In the genomic region with DNA sequence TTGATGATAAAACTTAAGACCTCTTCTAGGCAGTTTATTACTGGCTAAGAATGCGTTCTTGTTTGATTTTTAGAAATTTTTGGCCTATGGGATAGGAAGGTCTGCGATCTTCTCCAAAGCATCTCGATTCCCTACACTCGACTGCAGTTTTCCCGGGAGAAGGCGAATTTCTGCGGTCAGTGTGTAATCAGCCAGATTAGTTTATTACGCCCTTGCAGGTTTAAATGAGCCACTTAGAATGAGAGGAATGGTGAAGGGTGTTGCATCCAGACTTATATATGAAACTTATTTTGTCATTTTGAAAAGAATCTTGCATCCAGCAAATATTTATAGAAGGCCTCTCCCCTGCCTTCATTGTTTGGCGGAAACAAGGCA, we compare ENCODE assay signal across 8 cellular contexts. TPM values are rescaled to one million over a fixed set of nuclear protein-coding genes. Genes with fewer than 3 reads are reported as not detected.
DNase-seq lines count a peak whose midpoint lies in the region; ATAC-seq lines count a peak whose summit lies in the region.

No MANE protein-coding gene starts in this region.

- H3K4me1 Mint-ChIP-seq in T-helper 1 cell treated with Interleukin-12 subunit alpha and Interleukin-12 subunit beta and Interleukin-4 antibody, amounts not matched to agents 30 μg/mL and 1 μg/mL, for 36 hours (ENCODE audit: low read depth), result peaks cover 30% of the 10 kb centered on the region
- H3K4me1 Mint-ChIP-seq in immature natural killer cell, result peaks cover 31 to 43% of the 10 kb centered on the region in 2 donors

- H3K4me3 Mint-ChIP-seq in T-helper 1 cell treated with Interleukin-12 subunit alpha and Interleukin-12 subunit beta and Interleukin-4 antibody, amounts not matched to agents 30 μg/mL and 1 μg/mL, for 36 hours, result peak overlapping the region; percentile 100
- peak overlapping the region; percentile 95 to 100 (median 98) for H3K4me3 Mint-ChIP-seq in immature natural killer cell

- no peak for ATAC-seq in activated naive CD4-positive, alpha-beta T cell treated with anti-CD3 and anti-CD28 coated beads, Interleukin-2, amount 50 U/mL, for 72 hours
- no peak for ATAC-seq in HG03520 (IDR thresholded peaks at IDR 0.05; ENCODE audit: unreplicated experiment)

- peak overlapping the region; percentile 100 for H3K27ac Mint-ChIP-seq in T-helper 1 cell treated with Interleukin-12 subunit alpha and Interleukin-12 subunit beta and Interleukin-4 antibody, amounts not matched to agents 30 μg/mL and 1 μg/mL, for 36 hours
- H3K27ac Mint-ChIP-seq in activated naive CD4-positive, alpha-beta T cell treated with anti-CD3 and anti-CD28 coated beads, Interleukin-2, amount 50 U/mL, for 72 hours, result peak overlapping the region; percentile 89 to 98
- peak overlapping the region; percentile 88 to 96 (median 93) for H3K27ac Mint-ChIP-seq in immature natural killer cell

- peaks cover 12% of the 10 kb centered on the region for H3K36me3 Mint-ChIP-seq in T-helper 1 cell treated with Interleukin-12 subunit alpha and Interleukin-12 subunit beta and Interleukin-4 antibody, amounts not matched to agents 30 μg/mL and 1 μg/mL, for 36 hours (ENCODE audit: low read depth)
- H3K36me3 Mint-ChIP-seq in activated naive CD4-positive, alpha-beta T cell treated with anti-CD3 and anti-CD28 coated beads, Interleukin-2, amount 50 U/mL, for 72 hours, result peaks cover 21 to 32% of the 10 kb centered on the region in 2 donors
- H3K36me3 Mint-ChIP-seq in immature natural killer cell, result no peaks in the 10 kb centered on the region

- H3K27ac ChIP-seq in substantia nigra (ENCODE audit: low read depth, low read length, poor library complexity, severe bottlenecking), result peak overlapping the region; percentile 88

- peaks cover 34% of the 10 kb centered on the region for H3K27me3 Mint-ChIP-seq in T-helper 1 cell treated with Interleukin-12 subunit alpha and Interleukin-12 subunit beta and Interleukin-4 antibody, amounts not matched to agents 30 μg/mL and 1 μg/mL, for 36 hours (ENCODE audit: low read depth)
- H3K27me3 Mint-ChIP-seq in immature natural killer cell (ENCODE audit: low read depth in 3 of 3), result peaks cover 3 to 16% (median 14%) of the 10 kb centered on the region in 3 donors

- no peaks in the 10 kb centered on the region for H3K9me3 Mint-ChIP-seq in T-helper 1 cell treated with Interleukin-12 subunit alpha and Interleukin-12 subunit beta and Interleukin-4 antibody, amounts not matched to agents 30 μg/mL and 1 μg/mL, for 36 hours
- no peaks in the 10 kb centered on the region for H3K9me3 Mint-ChIP-seq in activated naive CD4-positive, alpha-beta T cell treated with anti-CD3 and anti-CD28 coated beads, Interleukin-2, amount 50 U/mL, for 72 hours
- peaks cover 0 to 3% (median 0%) of the 10 kb centered on the region in 6 donors for H3K9me3 Mint-ChIP-seq in immature natural killer cell

- DNase-seq in T-helper 1 cell (no peak), immature natural killer cell (no peak), substantia nigra (lab: John Stamatoyannopoulos, UW) (no peak), kidney tubule cell (ENCODE audit: low spot score) (no peak), NCI-H1417 treated with DMSO at 0.1 percent for 48 hours (lab: John Stamatoyannopoulos, UW) (no peak)
- DNase-seq in activated naive CD4-positive, alpha-beta T cell treated with anti-CD3 and anti-CD28 coated beads, Interleukin-2, amount 50 U/mL, for 72 hours (ENCODE audit: low spot score in 2 of 2), result no peak

RNA-seq across cellular contexts. Expression of a gene that starts 1.2 kb away (rescaled TPM):
- 10 to 100 TPM; 50.2 to 56.8 TPM for total RNA-seq in activated naive CD4-positive, alpha-beta T cell treated with anti-CD3 and anti-CD28 coated beads, Interleukin-2, amount 50 U/mL, for 72 hours
- 10 to 100 TPM in 1 of 3 donors, 1 to 10 TPM in 2; 7.3 to 10.6 (median 8.6) TPM for polyA plus RNA-seq in immature natural killer cell
